Comparison of ENCODE assay signal across 22 cellular contexts in the genomic region with DNA sequence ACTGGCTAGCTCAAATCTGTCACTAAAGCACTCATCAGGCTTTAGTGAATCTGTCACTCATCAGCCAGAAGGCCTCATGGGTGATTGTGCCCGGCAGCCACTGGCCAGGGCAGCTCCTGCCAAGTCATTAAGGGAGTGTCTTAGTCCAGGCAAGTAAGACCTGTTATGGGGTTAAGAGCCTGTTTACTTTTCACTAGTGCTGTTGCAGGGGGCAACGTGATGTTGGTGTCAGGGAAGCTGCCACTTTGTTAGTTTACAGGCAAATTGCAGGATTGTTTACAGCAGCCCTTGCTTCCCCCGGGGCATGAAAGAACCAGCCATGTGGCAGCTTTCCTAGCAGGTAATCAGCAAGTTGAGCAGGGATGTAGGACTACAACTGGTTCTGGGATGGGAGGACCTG.
A peak's percentile ranks its signal among the peaks of the same experiment; 100 is the strongest.
DNase-seq lines count a peak whose midpoint lies in the region; ATAC-seq and FAIRE-seq lines count a peak whose summit lies in the region.
"Had no signal": no experiment of that assay in that cellular context is flagged by ENCODE, and none has a peak within 500 bp of the region (broad histone marks: within the 10 kb centered on the region; RNA-seq: fewer than 3 reads in every experiment).

No MANE protein-coding gene starts in this region.

- H3K4ac ChIP-seq in mesendoderm (ENCODE audit: low read depth, low read length) = no peak overlapping the region

- no peak overlapping the region for H3K23ac ChIP-seq in mesendoderm (ENCODE audit: low read length)

- DNase-seq in DMS79 (lab: John Stamatoyannopoulos, UW) = peak; percentile 38
- DNase-seq in NCI-H1417 treated with DMSO at 0.1 percent for 48 hours (lab: John Stamatoyannopoulos, UW) = peak; percentile 32
- peak; percentile 24 for DNase-seq in NCI-H774 (lab: John Stamatoyannopoulos, UW)
- no peak for DNase-seq in mesendoderm
- no peak for DNase-seq in RCC 7860 (ENCODE audit: low spot score)
- DNase-seq in AML-193 (lab: John Stamatoyannopoulos, UW) = no peak
- DNase-seq: activated CD4-positive, alpha-beta T cell treated with anti-CD3 and anti-CD28 coated beads for 4 hours; activated CD8-positive, alpha-beta memory T cell treated with anti-CD3 and anti-CD28 coated beads, Interleukin-2, amount 10 ng/mL, durations not matched to agents 7 days and 5 days; effector memory CD4-positive, alpha-beta T cell; EL; HCEC 1CT; KG1; left colon; NCI-H524 treated with DMSO at 0.1 percent for 48 hours; PC-3; stimulated activated CD4-positive, alpha-beta T cell treated with anti-CD3 and anti-CD28 coated beads, Interleukin-4, amount 100 ng/mL, for 4 hours; stimulated activated naive CD8-positive, alpha-beta T cell treated with anti-CD3 and anti-CD28 coated beads, Interleukin-15, amount 100 ng/mL, for 72 hours; T-helper 1 cell; trophoblast cell had no signal

- no peak overlapping the region for H3K4me2 ChIP-seq in mesendoderm (ENCODE audit: low read length)

- no peak for ATAC-seq in GM21576 (IDR thresholded peaks at IDR 0.05; ENCODE audit: unreplicated experiment)
- ATAC-seq: activated CD8-positive, alpha-beta memory T cell treated with anti-CD3 and anti-CD28 coated beads, Interleukin-2, amount 10 ng/mL, durations not matched to agents 7 days and 5 days; activated T-helper 17 cell treated with anti-CD3 and anti-CD28 coated beads, Interleukin-2, amount 50 U/mL, for 72 hours; left colon; PC-3; stimulated activated naive CD8-positive, alpha-beta T cell treated with anti-CD3 and anti-CD28 coated beads, Interleukin-15, amount 100 ng/mL, for 72 hours had no signal

- no peak overlapping the region for H4K5ac ChIP-seq in mesendoderm (ENCODE audit: low read length)

- no peaks in the 10 kb centered on the region for H3K79me1 ChIP-seq in mesendoderm (ENCODE audit: low read length)

- H3K27me3 ChIP-seq in mesendoderm (ENCODE audit: insufficient read depth, low read length, poor library complexity) = no peaks in the 10 kb centered on the region
- H3K27me3 ChIP-seq: esophagus muscularis mucosa had no signal

- H2BK15ac ChIP-seq in mesendoderm (replicated peaks; ENCODE audit: low read depth) = no peak overlapping the region

- H3K56ac ChIP-seq in mesendoderm (ENCODE audit: low read length) = peak overlapping the region; percentile 2

- peaks cover 11% of the 10 kb centered on the region for H3K4me1 ChIP-seq in mesendoderm (ENCODE audit: control insufficient read depth, low read depth, low read length)

- H3K27ac ChIP-seq in mesendoderm (ENCODE audit: low read depth, low read length) = no peak overlapping the region
- H3K27ac ChIP-seq: esophagus muscularis mucosa had no signal

- H3K79me2 ChIP-seq in mesendoderm (ENCODE audit: control insufficient read depth, insufficient read depth, low read length) = no peaks in the 10 kb centered on the region

- H4K8ac ChIP-seq in mesendoderm (ENCODE audit: low read depth, low read length) = no peak overlapping the region

- no peak overlapping the region for H2BK5ac ChIP-seq in mesendoderm (ENCODE audit: low read length)

- H3K4me3 ChIP-seq in mesendoderm (ENCODE audit: low read length) = no peak overlapping the region
- H3K4me3 ChIP-seq: esophagus muscularis mucosa had no signal

- no peak for FAIRE-seq in RCC 7860 (lab: Jason Lieb, UNC)

- H2BK120ac ChIP-seq in mesendoderm (ENCODE audit: low read depth, low read length) = no peak overlapping the region

- H3K36me3 ChIP-seq in mesendoderm (ENCODE audit: control insufficient read depth, insufficient read depth, low read length) = no peaks in the 10 kb centered on the region
- H3K36me3 ChIP-seq: esophagus muscularis mucosa had no signal

- H3K18ac ChIP-seq in mesendoderm (ENCODE audit: low read length) = no peak overlapping the region

- no CpG with 5 or more reads among the region's 3 CpGs for WGBS in mesendoderm (ENCODE audit: extremely low coverage, insufficient coverage, low lambda C conversion rate)

- no peak overlapping the region for H2AK5ac ChIP-seq in mesendoderm (ENCODE audit: low read length)

- H3K9ac ChIP-seq in mesendoderm (ENCODE audit: low read length) = no peak overlapping the region

Comparison
In these comparisons a context has a peak if more than half of its experiments do, and no peak if none do; other contexts are left out.
1. DNase-seq: peak in DMS79 (single experiment), NCI-H1417 treated with DMSO at 0.1 percent for 48 hours (single experiment) and NCI-H774 (single experiment); none in mesendoderm (single experiment), RCC 7860 (single experiment) and AML-193 (0 of 2).